Comparison of ENCODE assay signal across 31 cellular contexts in the genomic region with DNA sequence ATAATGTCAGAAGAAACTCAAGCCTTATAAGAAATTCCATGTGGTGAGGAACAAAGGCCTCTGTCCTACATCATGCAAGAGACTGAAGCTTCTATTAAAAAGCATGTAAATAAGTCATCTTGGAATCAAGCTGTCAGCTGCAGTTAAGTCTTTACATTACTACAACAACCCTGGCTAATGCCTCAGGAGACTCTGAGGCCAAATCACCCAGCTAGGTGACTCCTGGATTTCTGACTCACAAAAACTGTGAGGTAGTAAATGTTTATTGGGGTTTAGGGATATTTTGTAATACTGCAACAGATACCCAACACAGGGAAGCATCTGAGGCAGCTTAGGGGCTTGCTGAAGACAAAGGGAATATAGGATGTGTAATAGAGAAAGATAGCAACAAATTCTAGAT.
"Had no signal": no experiment of that assay in that cellular context is flagged by ENCODE, and none has a peak within 500 bp of the region (broad histone marks: within the 10 kb centered on the region; RNA-seq: fewer than 3 reads in every experiment).

No MANE protein-coding gene starts in this region.

- H3K9me3 Mint-ChIP-seq: nephron; neural crest cell; stimulated activated naive CD8-positive, alpha-beta T cell treated with anti-CD3 and anti-CD28 coated beads, Interleukin-15, Interleukin-2, amounts not matched to agents 100 ng/mL and 50 ng/mL, for 24 hours had no signal

- H3K4me1 Mint-ChIP-seq: immature natural killer cell; memory B cell; naive thymus-derived CD8-positive, alpha-beta T cell; neural crest cell; stimulated activated naive B cell treated with anti-CD40 and anti-IgM and Interleukin-4, amounts not matched to agents 10 μg/mL and 1 μg/mL and 100 μg/mL, for 72 hours had no signal

- H3K36me3 ChIP-seq: left ventricle myocardium inferior, pancreas, prostate gland, suprapubic skin, thoracic aorta, tibial artery, upper lobe of right lung had no signal

- H3K27me3 ChIP-seq: pancreas, suprapubic skin, tibial artery, upper lobe of right lung had no signal

- H3K27ac Mint-ChIP-seq: immature natural killer cell; memory B cell; naive thymus-derived CD8-positive, alpha-beta T cell; nephron; stimulated activated naive B cell treated with anti-CD40 and anti-IgM and Interleukin-4, amounts not matched to agents 10 μg/mL and 1 μg/mL and 100 μg/mL, for 72 hours; stimulated activated naive CD8-positive, alpha-beta T cell treated with anti-CD3 and anti-CD28 coated beads, Interleukin-15, Interleukin-2, amounts not matched to agents 100 ng/mL and 50 ng/mL, for 24 hours had no signal

- H3K4me3 ChIP-seq: left ventricle myocardium inferior, lung, pancreas, prostate gland, skin epidermis, suprapubic skin, thoracic aorta, tibial artery, upper lobe of right lung had no signal

- H3K27me3 Mint-ChIP-seq: stimulated activated naive B cell treated with anti-CD40 and anti-IgM and Interleukin-4, amounts not matched to agents 10 μg/mL and 1 μg/mL and 100 μg/mL, for 72 hours; stimulated activated naive CD8-positive, alpha-beta T cell treated with anti-CD3 and anti-CD28 coated beads, Interleukin-15, Interleukin-2, amounts not matched to agents 100 ng/mL and 50 ng/mL, for 24 hours had no signal

- H3K27ac ChIP-seq: left ventricle myocardium inferior, pancreas, prostate gland, skin epidermis, suprapubic skin, thoracic aorta, tibial artery, upper lobe of right lung had no signal

- FAIRE-seq: islet of Langerhans, kidney, pancreas, urothelium cell line had no signal

- H3K36me3 Mint-ChIP-seq: immature natural killer cell; memory B cell; naive thymus-derived CD8-positive, alpha-beta T cell; stimulated activated naive B cell treated with anti-CD40 and anti-IgM and Interleukin-4, amounts not matched to agents 10 μg/mL and 1 μg/mL and 100 μg/mL, for 72 hours had no signal

- H3K4me3 Mint-ChIP-seq: immature natural killer cell; memory B cell; naive thymus-derived CD8-positive, alpha-beta T cell; nephron; neural crest cell; stimulated activated naive B cell treated with anti-CD40 and anti-IgM and Interleukin-4, amounts not matched to agents 10 μg/mL and 1 μg/mL and 100 μg/mL, for 72 hours; stimulated activated naive CD8-positive, alpha-beta T cell treated with anti-CD3 and anti-CD28 coated beads, Interleukin-15, Interleukin-2, amounts not matched to agents 100 ng/mL and 50 ng/mL, for 24 hours had no signal

- DNase-seq: hypothalamus; immature natural killer cell; kidney; left colon; left ventricle myocardium inferior; naive thymus-derived CD8-positive, alpha-beta T cell; nucleus accumbens; pancreas; posterior cingulate gyrus; retina; right cardiac atrium; stimulated activated CD4-positive, alpha-beta T cell treated with anti-CD3 and anti-CD28 coated beads, Interleukin-12 subunit alpha, Interleukin-12 subunit beta, amount 100 ng/mL, for 4 hours; stimulated activated CD4-positive, alpha-beta T cell treated with anti-CD3 and anti-CD28 coated beads, Interleukin-15, amount 100 ng/mL, for 24 hours; stimulated activated CD4-positive, alpha-beta T cell treated with anti-CD3 and anti-CD28 coated beads, Interleukin-2, amount 100 ng/mL, for 24 hours; stimulated activated CD4-positive, alpha-beta T cell treated with anti-CD3 and anti-CD28 coated beads, Interleukin-4, amount 100 ng/mL, for 1 hour; stimulated activated naive B cell treated with anti-CD40 and anti-IgM and Interleukin-4, amounts not matched to agents 10 μg/mL and 1 μg/mL and 100 μg/mL, for 72 hours; tibial artery; trophoblast cell; upper lobe of right lung had no signal

- ATAC-seq: left colon; naive thymus-derived CD8-positive, alpha-beta T cell; pancreas; right cardiac atrium; sciatic nerve; stimulated activated naive B cell treated with anti-CD40 and anti-IgM and Interleukin-4, amounts not matched to agents 10 μg/mL and 1 μg/mL and 100 μg/mL, for 72 hours; upper lobe of right lung had no signal
